21 cellular contexts compared by ENCODE assay signal in genomic region chr12:12790956-12791355, GRCh38.
"Had no signal": no experiment of that assay in that cellular context is flagged by ENCODE, and none has a peak within 500 bp of the region (broad histone marks: within the 10 kb centered on the region; RNA-seq: fewer than 3 reads in every experiment).

No MANE protein-coding gene starts in this region.

- H3K9me3 Mint-ChIP-seq: immature natural killer cell, naive B cell, neural crest cell had no signal

- ATAC-seq: gastroesophageal sphincter; lower lobe of right lung; right cardiac atrium; stimulated activated naive CD8-positive, alpha-beta T cell treated with anti-CD3 and anti-CD28 coated beads, Interleukin-15, Interleukin-2, amounts not matched to agents 100 U/mL and 50 U/mL, for 24 hours had no signal

- H3K4me3 Mint-ChIP-seq: immature natural killer cell, naive B cell, neural crest cell had no signal

- H3K27me3 ChIP-seq: dorsolateral prefrontal cortex, esophagus squamous epithelium, gastroesophageal sphincter, left lung, suprapubic skin, thyroid gland, upper lobe of left lung, uterus had no signal

- H3K36me3 ChIP-seq: esophagus squamous epithelium, gastroesophageal sphincter, left lung, lower lobe of right lung, suprapubic skin, thyroid gland, upper lobe of left lung, uterus had no signal

- H3K9me3 ChIP-seq: esophagus squamous epithelium, gastroesophageal sphincter, left lung, lower lobe of right lung, suprapubic skin, thyroid gland, upper lobe of left lung, uterus had no signal

- H3K27me3 Mint-ChIP-seq: naive B cell had no signal

- DNase-seq: dorsolateral prefrontal cortex; effector CD8-positive, alpha-beta T cell; esophagus squamous epithelium; foreskin fibroblast; glutamatergic neuron; immature natural killer cell; left lung; lower lobe of right lung; mesenchymal stem cell; naive B cell; right cardiac atrium; small intestine; stimulated activated CD4-positive, alpha-beta T cell treated with anti-CD3 and anti-CD28 coated beads, Interleukin-12 subunit alpha, Interleukin-12 subunit beta, amount 100 ng/mL, for 4 hours; stimulated activated naive CD8-positive, alpha-beta T cell treated with anti-CD3 and anti-CD28 coated beads, Interleukin-15, Interleukin-2, amounts not matched to agents 100 U/mL and 50 U/mL, for 24 hours; thyroid gland; upper lobe of left lung; uterus had no signal

- H3K27ac ChIP-seq: coronary artery, left lung, suprapubic skin, upper lobe of left lung had no signal

- H3K4me3 ChIP-seq: left lung, lower lobe of right lung, thyroid gland had no signal

- H3K36me3 Mint-ChIP-seq: naive B cell had no signal

- H3K27ac Mint-ChIP-seq: immature natural killer cell had no signal
